ENCODE assay signal across 1 cellular context in genomic region chrX:107739541-107739940, GRCh38.
TF ChIP-seq lines count a peak whose summit lies in the region.

No MANE protein-coding gene starts in this region.

TF ChIP-seq in HepG2, 621 proteins besides CTCF, POLR2A, EP300 and RAD21:
- no peak for TF ChIP-seq YEATS2 (CRISPR knock-in tag; IDR thresholded peaks at IDR 0.05; ENCODE audit: borderline replicate concordance)
- TF ChIP-seq, protein P1, sequence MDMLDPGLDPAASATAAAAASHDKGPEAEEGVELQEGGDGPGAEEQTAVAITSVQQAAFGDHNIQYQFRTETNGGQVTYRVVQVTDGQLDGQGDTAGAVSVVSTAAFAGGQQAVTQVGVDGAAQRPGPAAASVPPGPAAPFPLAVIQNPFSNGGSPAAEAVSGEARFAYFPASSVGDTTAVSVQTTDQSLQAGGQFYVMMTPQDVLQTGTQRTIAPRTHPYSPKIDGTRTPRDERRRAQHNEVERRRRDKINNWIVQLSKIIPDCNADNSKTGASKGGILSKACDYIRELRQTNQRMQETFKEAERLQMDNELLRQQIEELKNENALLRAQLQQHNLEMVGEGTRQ (IDR thresholded peaks at IDR 0.05; ENCODE audit: low read depth, low read length), result no peak
- TF ChIP-seq, protein P1 (CRISPR knock-in tag; IDR thresholded peaks at IDR 0.05; ENCODE audit: borderline replicate concordance), result no peak
